34 cellular contexts compared by ENCODE assay signal in genomic region chr2:37826611-37827010, GRCh38.
"Had no signal": no experiment of that assay in that cellular context is flagged by ENCODE, and none has a peak within 500 bp of the region (broad histone marks: within the 10 kb centered on the region; RNA-seq: fewer than 3 reads in every experiment).

No MANE protein-coding gene starts in this region.

- H3K9me3 Mint-ChIP-seq: activated CD4-positive, alpha-beta T cell treated with anti-CD3 and anti-CD28 coated beads, Interleukin-2, amount 10 ng/mL, durations not matched to agents 24 days and 14 days; activated naive CD4-positive, alpha-beta T cell treated with anti-CD3 and anti-CD28 coated beads, Interleukin-2, amount 50 U/mL, for 24 hours; activated naive CD8-positive, alpha-beta T cell treated with anti-CD3 and anti-CD28 coated beads, Interleukin-2, amount 10 ng/mL, durations not matched to agents 7 days and 5 days; activated T-cell treated with anti-CD3 and anti-CD28 coated beads, Interleukin-2, amount 50 U/mL, for 24 hours; activated T-helper 2 cell treated with anti-CD3 and anti-CD28 coated beads, Interferon-gamma antibody, Interleukin-2, Interleukin-4, amounts not matched to agents 10 μg/mL and 5 μg/mL and 100 μg/mL, durations not matched to agents 14 hours and 24 hours and 36 hours; central memory CD8-positive, alpha-beta T cell had no signal

- H3K27me3 Mint-ChIP-seq: activated CD4-positive, alpha-beta T cell treated with anti-CD3 and anti-CD28 coated beads, Interleukin-2, amount 10 ng/mL, durations not matched to agents 24 days and 14 days; activated naive CD4-positive, alpha-beta T cell treated with anti-CD3 and anti-CD28 coated beads, Interleukin-2, amount 50 U/mL, for 24 hours; activated naive CD8-positive, alpha-beta T cell treated with anti-CD3 and anti-CD28 coated beads, Interleukin-2, amount 10 ng/mL, durations not matched to agents 7 days and 5 days; activated T-cell treated with anti-CD3 and anti-CD28 coated beads, Interleukin-2, amount 50 U/mL, for 24 hours; central memory CD8-positive, alpha-beta T cell had no signal

- H3K27ac ChIP-seq: ascending aorta, cardiac muscle cell, Peyer's patch, VCaP had no signal

- H3K27ac Mint-ChIP-seq: activated CD4-positive, alpha-beta T cell treated with anti-CD3 and anti-CD28 coated beads, Interleukin-2, amount 10 ng/mL, durations not matched to agents 24 days and 14 days; activated CD8-positive, alpha-beta T cell treated with anti-CD3 and anti-CD28 coated beads, Interleukin-2, amount 10 ng/mL, durations not matched to agents 7 days and 5 days; activated naive CD4-positive, alpha-beta T cell treated with anti-CD3 and anti-CD28 coated beads, Interleukin-2, amount 50 U/mL, for 24 hours; activated naive CD8-positive, alpha-beta T cell treated with anti-CD3 and anti-CD28 coated beads, Interleukin-2, amount 10 ng/mL, durations not matched to agents 7 days and 5 days; activated T-cell treated with anti-CD3 and anti-CD28 coated beads, Interleukin-2, amount 50 U/mL, for 24 hours; activated T-helper 2 cell treated with anti-CD3 and anti-CD28 coated beads, Interferon-gamma antibody, Interleukin-2, Interleukin-4, amounts not matched to agents 10 μg/mL and 5 μg/mL and 100 μg/mL, durations not matched to agents 14 hours and 24 hours and 36 hours had no signal

- H3K27me3 ChIP-seq: ascending aorta, cardiac muscle cell, MG63, Peyer's patch had no signal

- DNase-seq: activated CD4-positive, alpha-beta T cell treated with anti-CD3 and anti-CD28 coated beads, Interleukin-2, amount 10 ng/mL, durations not matched to agents 24 days and 14 days; activated CD4-positive, alpha-beta T cell treated with anti-CD3 and anti-CD28 coated beads, Interleukin-2, amount 50 U/mL, for 48 hours; activated CD4-positive, CD25-positive, alpha-beta regulatory T cell; activated CD8-positive, alpha-beta T cell treated with anti-CD3 and anti-CD28 coated beads, Interleukin-2, amount 10 ng/mL, durations not matched to agents 7 days and 5 days; activated gamma-delta T cell; activated naive CD4-positive, alpha-beta T cell treated with Interleukin-2 at 50 U/mL for 16 hours; activated naive CD8-positive, alpha-beta T cell treated with anti-CD3 and anti-CD28 coated beads, Interleukin-2, amount 10 ng/mL, durations not matched to agents 7 days and 5 days; activated T-cell treated with anti-CD3 and anti-CD28 coated beads, Interleukin-2, amount 50 U/mL, for 24 hours; amygdala; MG63; NCI-H1048; NCI-H1105 treated with DMSO at 0.1 percent for 48 hours; NCI-H1436; NCI-H1694; NCI-H1930; NCI-H2081 treated with DMSO at 0.1 percent for 48 hours; NCI-H226; NCI-H446 treated with DMSO at 0.1 percent for 48 hours; NCI-H524; NCI-H69; PC-3; Peyer's patch; RPMI8226; SIG-M5; SW 1271; T-helper 1 cell; T-helper 2 cell; T-helper 9 cell had no signal

- H3K9me3 ChIP-seq: ascending aorta, MG63, Peyer's patch had no signal

- H3K36me3 ChIP-seq: ascending aorta, cardiac muscle cell, MG63, Peyer's patch had no signal

- H3K4me3 Mint-ChIP-seq: activated CD4-positive, alpha-beta T cell treated with anti-CD3 and anti-CD28 coated beads, Interleukin-2, amount 10 ng/mL, durations not matched to agents 24 days and 14 days; activated CD8-positive, alpha-beta T cell treated with anti-CD3 and anti-CD28 coated beads, Interleukin-2, amount 10 ng/mL, durations not matched to agents 7 days and 5 days; activated naive CD4-positive, alpha-beta T cell treated with anti-CD3 and anti-CD28 coated beads, Interleukin-2, amount 50 U/mL, for 24 hours; activated naive CD8-positive, alpha-beta T cell treated with anti-CD3 and anti-CD28 coated beads, Interleukin-2, amount 10 ng/mL, durations not matched to agents 7 days and 5 days; activated T-cell treated with anti-CD3 and anti-CD28 coated beads, Interleukin-2, amount 50 U/mL, for 24 hours; central memory CD8-positive, alpha-beta T cell had no signal

- ATAC-seq: activated CD8-positive, alpha-beta T cell treated with anti-CD3 and anti-CD28 coated beads, Interleukin-2, amount 10 ng/mL, durations not matched to agents 7 days and 5 days; PC-3 had no signal

- H3K36me3 Mint-ChIP-seq: activated naive CD4-positive, alpha-beta T cell treated with anti-CD3 and anti-CD28 coated beads, Interleukin-2, amount 50 U/mL, for 24 hours; activated naive CD8-positive, alpha-beta T cell treated with anti-CD3 and anti-CD28 coated beads, Interleukin-2, amount 10 ng/mL, durations not matched to agents 7 days and 5 days had no signal

- H3K4me3 ChIP-seq: ascending aorta, cardiac muscle cell, MG63, Peyer's patch had no signal
